ENCODE assay signal across 8 cellular contexts in the genomic region with DNA sequence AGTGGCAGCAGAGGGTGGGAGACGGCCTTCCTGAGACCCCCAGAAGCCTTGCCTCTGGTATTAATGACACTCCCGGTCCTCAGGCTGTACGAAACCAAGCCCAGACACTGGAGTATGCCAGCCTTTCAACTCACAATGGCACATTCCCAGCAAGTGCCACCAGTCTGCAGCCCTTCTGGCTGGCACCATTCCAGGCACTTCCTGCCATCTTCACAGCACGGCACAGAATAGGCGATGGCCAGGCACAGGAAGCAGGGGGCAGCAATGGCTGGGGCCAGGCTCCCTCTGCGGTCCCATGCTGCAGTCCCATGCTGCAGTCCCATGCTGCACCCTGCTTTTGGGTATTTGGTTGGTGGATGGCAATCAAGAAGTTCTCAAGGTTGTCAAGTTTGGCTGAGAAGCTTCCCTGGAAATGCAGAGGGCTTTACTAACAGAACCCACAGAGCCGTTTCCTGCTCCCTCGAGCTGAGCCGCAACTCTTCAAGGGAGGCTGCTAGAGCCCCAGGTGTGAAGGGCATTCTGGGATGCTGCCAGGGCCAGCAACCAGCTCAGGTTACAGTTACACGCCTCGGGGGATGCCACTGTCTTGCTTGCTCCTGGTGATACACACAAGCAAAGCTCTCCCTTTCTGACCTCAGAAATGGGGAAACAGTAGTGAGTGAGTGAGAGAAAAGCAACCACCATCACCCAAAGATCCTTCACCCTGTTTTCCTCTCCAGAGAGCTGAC. TPM values are rescaled to one million over a fixed set of nuclear protein-coding genes. Genes with fewer than 3 reads are reported as not detected.
DNase-seq lines count a peak whose midpoint lies in the region; ATAC-seq and TF ChIP-seq lines count a peak whose summit lies in the region.

No MANE protein-coding gene starts in this region.

- no peaks in the 10 kb centered on the region for H3K27me3 ChIP-seq in thyroid gland

- ATAC-seq in GM18867 (IDR thresholded peaks at IDR 0.05; ENCODE audit: unreplicated experiment) (no peak), HG03280 (IDR thresholded peaks at IDR 0.05; ENCODE audit: unreplicated experiment) (no peak)

- no peaks in the 10 kb centered on the region for H3K36me3 Mint-ChIP-seq in activated naive CD4-positive, alpha-beta T cell treated with anti-CD3 and anti-CD28 coated beads, Interleukin-2, amount 50 U/mL, for 24 hours

- H3K27ac ChIP-seq in thyroid gland: no peak overlapping the region

- H3K4me1 Mint-ChIP-seq in activated naive CD4-positive, alpha-beta T cell treated with anti-CD3 and anti-CD28 coated beads, Interleukin-2, amount 50 U/mL, for 24 hours: peaks cover 22% of the 10 kb centered on the region

- no peak for TF ChIP-seq CTCF in epithelial cell of esophagus (IDR thresholded peaks at IDR 0.05; ENCODE audit: insufficient read depth, low read depth, low read length, missing control alignments)
- TF ChIP-seq CTCF in thyroid gland (IDR thresholded peaks at IDR 0.05): no peak

- peak overlapping the region; percentile 27 for H3K4me3 Mint-ChIP-seq in activated naive CD4-positive, alpha-beta T cell treated with anti-CD3 and anti-CD28 coated beads, Interleukin-2, amount 50 U/mL, for 24 hours

- DNase-seq in activated naive CD4-positive, alpha-beta T cell (lab: John Stamatoyannopoulos, UW): no peak
- DNase-seq in NCI-H526 (lab: John Stamatoyannopoulos, UW) (peak; percentile 88 to 93), epithelial cell of esophagus (ENCODE audit: low read depth) (peak; percentile 93), thyroid gland (peak; percentile 85 to 89)
- DNase-seq in NK-92 treated with Interleukin-12 subunit alpha and Interleukin-12 subunit beta, amount 100 ng/mL, for 24 hours (lab: John Stamatoyannopoulos, UW): no peak

- H3K4me3 ChIP-seq in epithelial cell of esophagus (ENCODE audit: low read length): no peak overlapping the region
- H3K4me3 ChIP-seq in thyroid gland (replicated peaks in 1 of 3): no peak overlapping the region

- WGBS in thyroid gland, 2 donors: 33 to 37% methylated on average over 9 to 10 of the region's 11 CpGs

- no peaks in the 10 kb centered on the region for H3K27me3 Mint-ChIP-seq in activated naive CD4-positive, alpha-beta T cell treated with anti-CD3 and anti-CD28 coated beads, Interleukin-2, amount 50 U/mL, for 24 hours

- H3K4me1 ChIP-seq in thyroid gland: peaks cover 4 to 25% of the 10 kb centered on the region in 2 donors

- intact Hi-C loops in thyroid gland (cut with DNase I): no loop called here

- H3K9me3 Mint-ChIP-seq in activated naive CD4-positive, alpha-beta T cell treated with anti-CD3 and anti-CD28 coated beads, Interleukin-2, amount 50 U/mL, for 24 hours: no peaks in the 10 kb centered on the region

- TF ChIP-seq POLR2A in thyroid gland (IDR thresholded peaks at IDR 0.05): no peak

- no peaks in the 10 kb centered on the region for H3K36me3 ChIP-seq in thyroid gland

- no peak overlapping the region for H3K27ac Mint-ChIP-seq in activated naive CD4-positive, alpha-beta T cell treated with anti-CD3 and anti-CD28 coated beads, Interleukin-2, amount 50 U/mL, for 24 hours

- no peaks in the 10 kb centered on the region for H3K9me3 ChIP-seq in thyroid gland

RNA-seq across cellular contexts. Expression of a gene that starts 23.8 kb away (rescaled TPM):
- 1 to 10 TPM; 4.7 to 7.5 (median 5.9) TPM for total RNA-seq in thyroid gland

RNA-seq across cellular contexts. Expression of a gene that starts 37.4 kb away (rescaled TPM):
- total RNA-seq in thyroid gland: 10 to 100 TPM; 10.8 to 23.6 (median 16.1) TPM

Comparison
In these comparisons a context has a peak if more than half of its experiments do, and no peak if none do; other contexts are left out.
1. DNase-seq: peak in NCI-H526 (2 of 2), epithelial cell of esophagus (single experiment) and thyroid gland (2 of 2); none in activated naive CD4-positive, alpha-beta T cell (0 of 4) and NK-92 treated with Interleukin-12 subunit alpha and Interleukin-12 subunit beta, amount 100 ng/mL, for 24 hours (single experiment).